In the genomic region with DNA sequence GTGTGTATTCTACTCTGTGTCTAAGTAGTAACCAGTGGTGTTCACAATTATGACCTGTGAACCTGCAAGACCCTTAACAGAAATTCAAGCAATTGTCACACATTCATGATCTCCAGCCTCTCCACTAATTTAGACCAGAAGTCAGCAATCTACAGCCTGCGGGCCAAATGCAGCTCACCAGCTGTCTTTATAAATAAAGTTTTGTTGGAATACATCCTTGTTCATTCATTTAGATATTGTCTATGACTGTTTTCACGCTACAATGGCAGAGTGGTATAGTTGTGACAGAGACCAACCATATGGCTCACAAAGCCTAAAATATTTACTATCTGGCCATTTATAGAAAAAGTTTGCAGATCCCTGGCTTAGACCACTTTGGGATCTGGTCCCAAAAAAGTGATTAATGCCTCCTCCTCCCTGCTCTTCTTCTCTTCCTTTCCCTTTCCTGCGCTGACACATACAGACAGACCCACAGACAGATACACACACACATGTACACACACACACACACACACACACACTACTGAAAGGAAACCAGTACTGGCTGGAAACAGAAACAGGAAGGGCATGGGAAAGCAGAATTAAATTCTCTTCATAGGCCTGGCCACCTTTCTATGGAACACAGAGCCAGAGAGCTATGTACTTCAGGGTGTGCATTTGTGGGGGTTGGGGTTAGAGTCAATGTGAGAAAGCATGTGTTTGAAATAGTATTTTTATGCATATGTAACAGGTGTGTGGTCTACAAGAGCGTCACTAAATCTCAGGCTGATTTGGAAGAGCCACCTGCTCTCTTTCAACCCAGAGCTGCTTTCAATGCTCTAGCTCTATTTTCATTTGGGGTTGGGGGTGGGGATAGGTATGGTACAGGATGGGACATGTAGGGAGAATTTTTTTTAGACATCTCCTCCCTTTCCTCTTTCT, we compare ENCODE assay signal across 11 cellular contexts. TPM values are rescaled to one million over a fixed set of nuclear protein-coding genes. Genes with fewer than 3 reads are reported as not detected.
DNase-seq lines count a peak whose midpoint lies in the region; ATAC-seq and TF ChIP-seq lines count a peak whose summit lies in the region.
"Had no signal": no experiment of that assay in that cellular context is flagged by ENCODE, and none has a peak within 500 bp of the region (broad histone marks: within the 10 kb centered on the region; RNA-seq: fewer than 3 reads in every experiment).

No MANE protein-coding gene starts in this region.

- no peaks in the 10 kb centered on the region for H4K20me1 ChIP-seq in MM.1S (ENCODE audit: insufficient read depth, low read length)

- H3K36me3 Mint-ChIP-seq in osteocyte (ENCODE audit: unreplicated experiment), result no peaks in the 10 kb centered on the region
- H3K36me3 Mint-ChIP-seq: activated naive CD4-positive, alpha-beta T cell treated with anti-CD3 and anti-CD28 coated beads, Interleukin-2, amount 50 U/mL, for 72 hours had no signal

- H2AFZ ChIP-seq in MM.1S (ENCODE audit: low read length), result peak overlapping the region; percentile 43; the same call in 1 of the 2 replicates

- 62 to 76% (median 69%) methylated on average over 3 to 4 of the region's 4 CpGs for WGBS in psoas muscle, 3 donors

- H3K9me3 ChIP-seq in MM.1S (replicated peaks; ENCODE audit: insufficient read depth, low read length), result no peaks in the 10 kb centered on the region
- H3K9me3 ChIP-seq in psoas muscle, result no peaks in the 10 kb centered on the region

- H3F3A ChIP-seq in MM.1S (ENCODE audit: insufficient read depth, low read length), result peaks cover 16% of the 10 kb centered on the region

- H3K27ac ChIP-seq in MM.1S (ENCODE audit: low read length), result peak overlapping the region; percentile 97
- H3K27ac ChIP-seq in psoas muscle, result peak overlapping the region; percentile 32
- H3K27ac ChIP-seq: skin epidermis had no signal

- no peaks in the 10 kb centered on the region for H3K4me1 Mint-ChIP-seq in osteocyte (ENCODE audit: unreplicated experiment)

- H3K4me1 ChIP-seq in MM.1S (ENCODE audit: low read length), result peaks cover 47% of the 10 kb centered on the region
- no peaks in the 10 kb centered on the region for H3K4me1 ChIP-seq in psoas muscle

- no peaks in the 10 kb centered on the region for H3K9me2 ChIP-seq in MM.1S (replicated peaks; ENCODE audit: insufficient read depth, low read length)

- peak overlapping the region; percentile 67 for H3K4me2 ChIP-seq in MM.1S (ENCODE audit: low read depth, low read length)

- peaks cover 5% of the 10 kb centered on the region for H3K27me3 Mint-ChIP-seq in osteocyte (ENCODE audit: unreplicated experiment)

- no peaks in the 10 kb centered on the region for H3K79me2 ChIP-seq in MM.1S (ENCODE audit: low read length)

- peak overlapping the region; percentile 61 for H3K9ac ChIP-seq in MM.1S (ENCODE audit: low read length)

- H3K27me3 ChIP-seq in MM.1S (replicated peaks; ENCODE audit: insufficient read depth, low read length) (no peaks in the 10 kb centered on the region), psoas muscle (ENCODE audit: insufficient read depth in 3 of 3, low read length in 2 of 3) (peaks cover 0 to 3% (median 0%) of the 10 kb centered on the region in 3 donors)

- H3K36me3 ChIP-seq in MM.1S (replicated peaks; ENCODE audit: insufficient read depth, low read length) (no peaks in the 10 kb centered on the region), psoas muscle (ENCODE audit: insufficient read depth in 1 of 2, low read depth in 1 of 2) (no peaks in the 10 kb centered on the region)

- no peak for TF ChIP-seq CTCF in MM.1S (IDR thresholded peaks at IDR 0.05; ENCODE audit: low read length)
- no peak for TF ChIP-seq CTCF in psoas muscle (IDR thresholded peaks at IDR 0.05)
- TF ChIP-seq CTCF in osteocyte (IDR thresholded peaks at IDR 0.05), result no peak

- intact Hi-C loops in psoas muscle (cut with DNase I), result no loop called here

- H3K27ac Mint-ChIP-seq in osteocyte (ENCODE audit: unreplicated experiment), result no peak overlapping the region
- H3K27ac Mint-ChIP-seq: activated naive CD4-positive, alpha-beta T cell treated with anti-CD3 and anti-CD28 coated beads, Interleukin-2, amount 50 U/mL, for 72 hours had no signal

- H3K4me3 ChIP-seq in MM.1S (ENCODE audit: low read length), result peak overlapping the region; percentile 25; the same call in 1 of the 2 replicates
- H3K4me3 ChIP-seq in psoas muscle, result no peak overlapping the region
- H3K4me3 ChIP-seq: skin epidermis had no signal

- DNase-seq in NCI-H1436 treated with DMSO at 0.1 percent for 48 hours (lab: John Stamatoyannopoulos, UW) (peak; percentile 2), NCI-H1436 (lab: John Stamatoyannopoulos, UW) (no peak), MM.1S (peak; percentile 90), psoas muscle (no peak), islet precursor cell (no peak), osteocyte (ENCODE audit: extremely low spot score, unreplicated experiment) (no peak)
- DNase-seq in stimulated activated CD4-positive, alpha-beta T cell treated with anti-CD3 and anti-CD28 coated beads, Interleukin-2, amount 100 ng/mL, for 24 hours, result no peak
- DNase-seq: left colon had no signal

- no peak overlapping the region for H3K4me3 Mint-ChIP-seq in osteocyte (ENCODE audit: unreplicated experiment)

- peak; percentile 80 for ATAC-seq in HG02642 (IDR thresholded peaks at IDR 0.05; ENCODE audit: poor library complexity, unreplicated experiment)
- ATAC-seq in psoas muscle, result no peak
- ATAC-seq: left colon had no signal

- no peaks in the 10 kb centered on the region for H3K9me3 Mint-ChIP-seq in osteocyte (ENCODE audit: unreplicated experiment)
- H3K9me3 Mint-ChIP-seq: activated naive CD4-positive, alpha-beta T cell treated with anti-CD3 and anti-CD28 coated beads, Interleukin-2, amount 50 U/mL, for 72 hours had no signal

RNA-seq across cellular contexts. Expression of a gene that starts 49.7 kb away (rescaled TPM):
- total RNA-seq in psoas muscle (10 to 100 TPM; 27.0 to 42.4 (median 38.4) TPM), osteocyte (12.4 and 12.9 TPM in 2 replicates)
- 10 to 100 TPM; 14.5 to 31.7 (median 23.1) TPM for polyA plus RNA-seq in psoas muscle

Comparison
In these comparisons a context has a peak if more than half of its experiments do, and no peak if none do; other contexts are left out.
1. DNase-seq: peak in NCI-H1436 treated with DMSO at 0.1 percent for 48 hours (single experiment) and MM.1S (single experiment); none in NCI-H1436 (single experiment), psoas muscle (0 of 2), stimulated activated CD4-positive, alpha-beta T cell treated with anti-CD3 and anti-CD28 coated beads, Interleukin-2, amount 100 ng/mL, for 24 hours (0 of 2), islet precursor cell (single experiment) and osteocyte (single experiment).